ENCODE assay signal across 1 cellular context in genomic region chr2:42191285-42192009, GRCh38.
A peak's percentile ranks its signal among the peaks of the same experiment; 100 is the strongest.
TF ChIP-seq lines count a peak whose summit lies in the region.

No MANE protein-coding gene starts in this region.

TF ChIP-seq in HepG2, 621 proteins besides CTCF, POLR2A, EP300 and RAD21 (continued from another document and continues in another):
- TF ChIP-seq, protein P1, sequence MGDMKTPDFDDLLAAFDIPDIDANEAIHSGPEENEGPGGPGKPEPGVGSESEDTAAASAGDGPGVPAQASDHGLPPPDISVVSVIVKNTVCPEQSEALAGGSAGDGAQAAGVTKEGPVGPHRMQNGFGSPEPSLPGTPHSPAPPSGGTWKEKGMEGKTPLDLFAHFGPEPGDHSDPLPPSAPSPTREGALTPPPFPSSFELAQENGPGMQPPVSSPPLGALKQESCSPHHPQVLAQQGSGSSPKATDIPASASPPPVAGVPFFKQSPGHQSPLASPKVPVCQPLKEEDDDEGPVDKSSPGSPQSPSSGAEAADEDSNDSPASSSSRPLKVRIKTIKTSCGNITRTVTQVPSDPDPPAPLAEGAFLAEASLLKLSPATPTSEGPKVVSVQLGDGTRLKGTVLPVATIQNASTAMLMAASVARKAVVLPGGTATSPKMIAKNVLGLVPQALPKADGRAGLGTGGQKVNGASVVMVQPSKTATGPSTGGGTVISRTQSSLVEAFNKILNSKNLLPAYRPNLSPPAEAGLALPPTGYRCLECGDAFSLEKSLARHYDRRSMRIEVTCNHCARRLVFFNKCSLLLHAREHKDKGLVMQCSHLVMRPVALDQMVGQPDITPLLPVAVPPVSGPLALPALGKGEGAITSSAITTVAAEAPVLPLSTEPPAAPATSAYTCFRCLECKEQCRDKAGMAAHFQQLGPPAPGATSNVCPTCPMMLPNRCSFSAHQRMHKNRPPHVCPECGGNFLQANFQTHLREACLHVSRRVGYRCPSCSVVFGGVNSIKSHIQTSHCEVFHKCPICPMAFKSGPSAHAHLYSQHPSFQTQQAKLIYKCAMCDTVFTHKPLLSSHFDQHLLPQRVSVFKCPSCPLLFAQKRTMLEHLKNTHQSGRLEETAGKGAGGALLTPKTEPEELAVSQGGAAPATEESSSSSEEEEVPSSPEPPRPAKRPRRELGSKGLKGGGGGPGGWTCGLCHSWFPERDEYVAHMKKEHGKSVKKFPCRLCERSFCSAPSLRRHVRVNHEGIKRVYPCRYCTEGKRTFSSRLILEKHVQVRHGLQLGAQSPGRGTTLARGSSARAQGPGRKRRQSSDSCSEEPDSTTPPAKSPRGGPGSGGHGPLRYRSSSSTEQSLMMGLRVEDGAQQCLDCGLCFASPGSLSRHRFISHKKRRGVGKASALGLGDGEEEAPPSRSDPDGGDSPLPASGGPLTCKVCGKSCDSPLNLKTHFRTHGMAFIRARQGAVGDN (CRISPR knock-in tag; IDR thresholded peaks at IDR 0.05) = peak; percentile 59
- TF ChIP-seq ZNF619 (CRISPR knock-in tag; IDR thresholded peaks at IDR 0.05) (no peak), KAT7 (CRISPR knock-in tag; IDR thresholded peaks at IDR 0.05; ENCODE audit: borderline replicate concordance) (no peak; the same call in 1 of the 2 replicates), FOXJ3 (CRISPR knock-in tag; IDR thresholded peaks at IDR 0.05; ENCODE audit: borderline replicate concordance) (peak; percentile 93), ZNF747 (CRISPR knock-in tag; IDR thresholded peaks at IDR 0.05; ENCODE audit: borderline replicate concordance) (no peak), MXD3 (CRISPR knock-in tag; IDR thresholded peaks at IDR 0.05) (no peak), JUNB (CRISPR knock-in tag; IDR thresholded peaks at IDR 0.05; ENCODE audit: borderline replicate concordance) (peak; percentile 58; the same call in 1 of the 2 replicates), HOXD1 (CRISPR knock-in tag; IDR thresholded peaks at IDR 0.05) (no peak), PHF8 (CRISPR knock-in tag; IDR thresholded peaks at IDR 0.05) (no peak), ZSCAN22 (CRISPR knock-in tag; IDR thresholded peaks at IDR 0.05) (0 out of 2 replicates have a peak, but pooled peaks have one; percentile 41), MED8 (CRISPR knock-in tag; IDR thresholded peaks at IDR 0.05; ENCODE audit: insufficient replicate concordance) (peak; percentile 89), JUN (CRISPR knock-in tag; IDR thresholded peaks at IDR 0.05) (peak; percentile 60; the same call in 1 of the 2 replicates), CREBL2 (CRISPR knock-in tag; IDR thresholded peaks at IDR 0.05; ENCODE audit: borderline replicate concordance) (no peak), KMT2B (CRISPR knock-in tag; IDR thresholded peaks at IDR 0.05) (no peak), HDAC2 (CRISPR knock-in tag; IDR thresholded peaks at IDR 0.05) (peak; percentile 73; the same call in 1 of the 2 replicates), TARDBP (CRISPR knock-in tag; IDR thresholded peaks at IDR 0.05) (peak; percentile 91), SMAD3 (CRISPR knock-in tag; IDR thresholded peaks at IDR 0.05) (peak; percentile 63; the same call in 1 of the 2 replicates), ZFP36L2 (CRISPR knock-in tag; IDR thresholded peaks at IDR 0.05) (no peak), MTA3 (CRISPR knock-in tag; IDR thresholded peaks at IDR 0.05) (no peak), FOXO4 (CRISPR knock-in tag; conservative IDR thresholded peaks at IDR 0.05) (0 out of 2 replicates have a peak, but pooled peaks have one; percentile 19), FOSL2 (CRISPR knock-in tag; IDR thresholded peaks at IDR 0.05) (peak; percentile 81), ZSCAN12 (CRISPR knock-in tag; IDR thresholded peaks at IDR 0.05) (no peak), HNRNPLL (IDR thresholded peaks at IDR 0.05; ENCODE audit: low read depth, low read length, poor library complexity, severe bottlenecking) (no peak), SALL1 (CRISPR knock-in tag; IDR thresholded peaks at IDR 0.05) (peak; percentile 50), ZNF878 (CRISPR knock-in tag; IDR thresholded peaks at IDR 0.05) (peak; percentile 88; the same call in 1 of the 2 replicates), HMG20A (CRISPR knock-in tag; IDR thresholded peaks at IDR 0.05; ENCODE audit: borderline replicate concordance) (peak; percentile 94), RBFOX2 (IDR thresholded peaks at IDR 0.05; ENCODE audit: low read depth, low read length) (no peak; the same call in none of the 2 replicates), ZNF816 (CRISPR knock-in tag; IDR thresholded peaks at IDR 0.05; ENCODE audit: borderline replicate concordance) (peak; percentile 67; the same call in 1 of the 2 replicates), PTBP1 (IDR thresholded peaks at IDR 0.05; ENCODE audit: low read depth, low read length, poor library complexity, severe bottlenecking) (no peak), ZNF274 (CRISPR knock-in tag; IDR thresholded peaks at IDR 0.05) (no peak), ATF4 (CRISPR knock-in tag; IDR thresholded peaks at IDR 0.05) (peak in 1 of 2 experiments; percentile 86; a peak in 2 of 4 replicates), PHF20 (CRISPR knock-in tag; IDR thresholded peaks at IDR 0.05) (no peak), SOX13 (IDR thresholded peaks at IDR 0.05) (peak; percentile 53; the same call in 1 of the 2 replicates), SOX13 (CRISPR knock-in tag; conservative IDR thresholded peaks at IDR 0.05 in 1 of 2, IDR thresholded peaks at IDR 0.05 in 1 of 2) (peak in 1 of 2 experiments; percentile 92; a peak in 2 of 4 replicates), GMEB2 (CRISPR knock-in tag; IDR thresholded peaks at IDR 0.05; ENCODE audit: low read depth) (no peak), ZNF556 (CRISPR knock-in tag; IDR thresholded peaks at IDR 0.05; ENCODE audit: borderline replicate concordance) (no peak; the same call in 1 of the 2 replicates), ZNF670 (CRISPR knock-in tag; IDR thresholded peaks at IDR 0.05; ENCODE audit: borderline replicate concordance) (no peak), TMF1 (CRISPR knock-in tag; IDR thresholded peaks at IDR 0.05; ENCODE audit: low read depth) (no peak), REPIN1 (CRISPR knock-in tag; IDR thresholded peaks at IDR 0.05; ENCODE audit: borderline replicate concordance, low read depth) (peak; percentile 78; the same call in 1 of the 2 replicates), ZNF430 (CRISPR knock-in tag; IDR thresholded peaks at IDR 0.05) (peak; percentile 64; the same call in 1 of the 2 replicates), ZSCAN25 (CRISPR knock-in tag; IDR thresholded peaks at IDR 0.05) (no peak), ZBTB44 (CRISPR knock-in tag; IDR thresholded peaks at IDR 0.05) (no peak), ZNF607 (CRISPR knock-in tag; IDR thresholded peaks at IDR 0.05; ENCODE audit: borderline replicate concordance) (no peak), ZNF432 (CRISPR knock-in tag; IDR thresholded peaks at IDR 0.05; ENCODE audit: borderline replicate concordance) (no peak), ZFP82 (CRISPR knock-in tag; IDR thresholded peaks at IDR 0.05; ENCODE audit: borderline replicate concordance) (no peak), ZNF615 (CRISPR knock-in tag; IDR thresholded peaks at IDR 0.05; ENCODE audit: borderline replicate concordance) (no peak), ZNF354B (CRISPR knock-in tag; IDR thresholded peaks at IDR 0.05) (no peak), SMYD3 (CRISPR knock-in tag; IDR thresholded peaks at IDR 0.05) (0 out of 2 replicates have a peak, but pooled peaks have one; percentile 79), SIX4 (CRISPR knock-in tag; IDR thresholded peaks at IDR 0.05) (peak; percentile 82; the same call in 1 of the 2 replicates), HNF1B (CRISPR knock-in tag; IDR thresholded peaks at IDR 0.05) (peak; percentile 98), HOMEZ (CRISPR knock-in tag; IDR thresholded peaks at IDR 0.05; ENCODE audit: low read depth) (peak; percentile 91), SP4 (CRISPR knock-in tag; IDR thresholded peaks at IDR 0.05) (no peak), HNRNPUL1 (IDR thresholded peaks at IDR 0.05; ENCODE audit: low read depth, low read length) (peak; percentile 86)
- TF ChIP-seq, protein P2, sequence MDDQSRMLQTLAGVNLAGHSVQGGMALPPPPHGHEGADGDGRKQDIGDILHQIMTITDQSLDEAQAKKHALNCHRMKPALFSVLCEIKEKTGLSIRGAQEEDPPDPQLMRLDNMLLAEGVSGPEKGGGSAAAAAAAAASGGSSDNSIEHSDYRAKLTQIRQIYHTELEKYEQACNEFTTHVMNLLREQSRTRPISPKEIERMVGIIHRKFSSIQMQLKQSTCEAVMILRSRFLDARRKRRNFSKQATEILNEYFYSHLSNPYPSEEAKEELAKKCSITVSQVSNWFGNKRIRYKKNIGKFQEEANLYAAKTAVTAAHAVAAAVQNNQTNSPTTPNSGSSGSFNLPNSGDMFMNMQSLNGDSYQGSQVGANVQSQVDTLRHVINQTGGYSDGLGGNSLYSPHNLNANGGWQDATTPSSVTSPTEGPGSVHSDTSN (CRISPR knock-in tag; IDR thresholded peaks at IDR 0.05; ENCODE audit: borderline replicate concordance) = no peak
